ENCODE assay signal across 13 cellular contexts in the genomic region with DNA sequence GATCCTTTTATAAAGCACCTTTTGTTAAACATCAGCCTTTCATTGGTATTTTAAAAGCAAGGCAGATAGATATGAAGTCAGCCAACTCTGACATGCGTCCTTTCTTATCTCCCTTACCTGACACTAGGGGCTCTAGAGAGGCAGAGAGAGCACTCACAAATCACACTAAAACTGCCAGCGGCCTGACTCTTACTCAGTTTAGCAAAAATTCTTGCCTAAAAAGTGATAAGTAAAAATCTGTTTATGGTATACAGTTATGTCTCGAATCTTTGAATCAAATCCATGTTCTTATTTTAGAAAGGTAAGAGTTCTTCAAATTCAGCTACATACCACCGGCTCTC. TPM values are rescaled to one million over a fixed set of nuclear protein-coding genes. Genes with fewer than 3 reads are reported as not detected.
DNase-seq lines count a peak whose midpoint lies in the region; ATAC-seq and TF ChIP-seq lines count a peak whose summit lies in the region.
"Had no signal": no experiment of that assay in that cellular context is flagged by ENCODE, and none has a peak within 500 bp of the region (broad histone marks: within the 10 kb centered on the region; RNA-seq: fewer than 3 reads in every experiment).

No MANE protein-coding gene starts in this region.

- H3K27me3 Mint-ChIP-seq in MCF 10A (ENCODE audit: insufficient read depth, unreplicated experiment) = no peaks in the 10 kb centered on the region
- H3K27me3 Mint-ChIP-seq: CD4-positive, CD25-positive, alpha-beta regulatory T cell had no signal

- H3K36me3 ChIP-seq in breast epithelium = no peaks in the 10 kb centered on the region

- TF ChIP-seq POLR2A in breast epithelium (IDR thresholded peaks at IDR 0.05) (no peak), erythroblast (IDR thresholded peaks at IDR 0.05; ENCODE audit: low read length) (no peak)

- H3K4me1 ChIP-seq in breast epithelium = no peaks in the 10 kb centered on the region

- no peaks in the 10 kb centered on the region for H3K9me3 Mint-ChIP-seq in MCF 10A (ENCODE audit: unreplicated experiment)

- H3K4me3 Mint-ChIP-seq in MCF 10A (ENCODE audit: unreplicated experiment) = no peak overlapping the region
- H3K4me3 Mint-ChIP-seq: CD4-positive, CD25-positive, alpha-beta regulatory T cell had no signal

- H3K4me3 ChIP-seq in breast epithelium (no peak overlapping the region), fibroblast of the aortic adventitia (ENCODE audit: low read depth, low read length) (no peak overlapping the region)

- TF ChIP-seq CTCF in MCF 10A (IDR thresholded peaks at IDR 0.05; ENCODE audit: unreplicated experiment) = no peak
- no peak for TF ChIP-seq CTCF in breast epithelium (IDR thresholded peaks at IDR 0.05)
- peak; percentile 17 for TF ChIP-seq CTCF in fibroblast of the aortic adventitia (IDR thresholded peaks at IDR 0.05; ENCODE audit: insufficient read depth, low read length)

- BruUV-seq in MCF 10A (replicated peaks; lab: Mats Ljungman, UMichigan) = no TSS peak

- POLR2A ChIA-PET in MCF 10A (lab: Yijun Ruan, JAX) = interaction anchor here (0.6 to 1.2 kb wide), 2 partner anchors 13 to 22 kb away, joined by 3 to 4 read pairs; no protein-coding TSS in a partner anchor

- peaks cover 4% of the 10 kb centered on the region for H3K36me3 Mint-ChIP-seq in MCF 10A (ENCODE audit: insufficient read depth, unreplicated experiment)
- H3K36me3 Mint-ChIP-seq: CD4-positive, CD25-positive, alpha-beta regulatory T cell had no signal

- CTCF ChIA-PET in MCF 10A (lab: Yijun Ruan, JAX) = interaction anchor here (0.8 to 1.4 kb wide), 3 partner anchors 13 to 375 kb away, joined by 3 to 4 read pairs (median 4); no protein-coding TSS in a partner anchor

- H3K27ac ChIP-seq in breast epithelium = no peak overlapping the region

- no peak overlapping the region for H3K27ac Mint-ChIP-seq in MCF 10A (ENCODE audit: low read depth, unreplicated experiment)
- H3K27ac Mint-ChIP-seq: CD4-positive, CD25-positive, alpha-beta regulatory T cell had no signal

- no peaks in the 10 kb centered on the region for H3K4me1 Mint-ChIP-seq in MCF 10A (ENCODE audit: insufficient read depth, unreplicated experiment)
- H3K4me1 Mint-ChIP-seq: CD4-positive, CD25-positive, alpha-beta regulatory T cell had no signal

- peak; percentile 1 for DNase-seq in MCF 10A (ENCODE audit: unreplicated experiment)
- no peak for DNase-seq in breast epithelium (ENCODE audit: low spot score in 2 of 2)
- DNase-seq in NOMO-1 treated with DMSO at 0.1 percent for 48 hours (lab: John Stamatoyannopoulos, UW; ENCODE audit: unreplicated experiment) = peak; percentile 48
- DNase-seq in fibroblast of the aortic adventitia (ENCODE audit: low read depth) = no peak
- DNase-seq in erythroblast (lab: John Stamatoyannopoulos, UW) = no peak
- DNase-seq: activated effector memory CD4-positive, alpha-beta T cell treated with Interleukin-2 at 50 U/mL for 16 hours; CD4-positive, CD25-positive, alpha-beta regulatory T cell; NCI-H2081; T-helper 9 cell had no signal

- no peaks in the 10 kb centered on the region for H3K9me3 ChIP-seq in breast epithelium

- intact Hi-C loops in MCF 10A (cut with micrococcal nuclease) = no loop called here
- intact Hi-C loops in breast epithelium (cut with DNase I; ENCODE audit: low total_unique reads) = no loop called here

- H3K27me3 ChIP-seq in breast epithelium = no peaks in the 10 kb centered on the region

- ATAC-seq in HG02870 (IDR thresholded peaks at IDR 0.05; ENCODE audit: unreplicated experiment) (no peak), HG02798 (IDR thresholded peaks at IDR 0.05; ENCODE audit: poor library complexity, unreplicated experiment) (no peak), HG03571 (IDR thresholded peaks at IDR 0.05; ENCODE audit: unreplicated experiment) (no peak)

RNA-seq across cellular contexts. Expression of gene TDRD6, which starts 10.4 kb away (rescaled TPM):
- total RNA-seq in MCF 10A (2022) = 0.56 and 0.66 TPM in 2 replicates
- 1 to 10 TPM in 2 of 3 donors, under 1 TPM in 1; 0.66 to 2.5 (median 1.1) TPM for total RNA-seq in breast epithelium
- total RNA-seq in fibroblast of the aortic adventitia (ENCODE audit: low replicate concordance) = 0.18 and 1.8 TPM in 2 replicates
- total RNA-seq: CD4-positive, CD25-positive, alpha-beta regulatory T cell had no signal

RNA-seq across cellular contexts. Expression of gene SLC25A27, which starts 24.5 kb away (rescaled TPM):
- total RNA-seq in MCF 10A (2022) (21.7 and 36.9 TPM in 2 replicates), breast epithelium (10 to 100 TPM; 27.0 to 81.7 (median 37.4) TPM), fibroblast of the aortic adventitia (ENCODE audit: low replicate concordance) (6.2 and 27.3 TPM in 2 replicates)

RNA-seq across cellular contexts. Expression of gene CYP39A1, which starts 24.7 kb away (rescaled TPM):
- total RNA-seq in MCF 10A (2022) = 7.2 and 7.4 TPM in 2 replicates
- total RNA-seq in breast epithelium = 10 to 100 TPM in 1 of 3 donors, 1 to 10 TPM in 2; 1.6 to 12.3 (median 6.9) TPM
- total RNA-seq in fibroblast of the aortic adventitia (ENCODE audit: low replicate concordance) = 0.63 and 4.7 TPM in 2 replicates
- total RNA-seq: CD4-positive, CD25-positive, alpha-beta regulatory T cell had no signal

RNA-seq across cellular contexts. Expression of gene PLA2G7, which starts 57.9 kb away (rescaled TPM):
- not detected in 2 replicates for total RNA-seq in MCF 10A (2022)
- total RNA-seq in breast epithelium = 1 to 10 TPM in 2 of 3 donors, under 1 TPM in 1; 0.98 to 7.2 (median 1.3) TPM
- 7.8 TPM in 1 of 2 replicates, not detected in the other for total RNA-seq in fibroblast of the aortic adventitia (ENCODE audit: low replicate concordance)
- total RNA-seq: CD4-positive, CD25-positive, alpha-beta regulatory T cell; lung microvascular endothelial cell had no signal

Comparison
In these comparisons a context has a peak if more than half of its experiments do, and no peak if none do; other contexts are left out.
1. DNase-seq: peak in MCF 10A (single experiment) and NOMO-1 treated with DMSO at 0.1 percent for 48 hours (single experiment); none in breast epithelium (0 of 2), fibroblast of the aortic adventitia (single experiment) and erythroblast (0 of 2).